Comparison of ENCODE assay signal across 8 cellular contexts in genomic region chr12:52082988-52083637, GRCh38. TPM values are rescaled to one million over a fixed set of nuclear protein-coding genes. Genes with fewer than 3 reads are reported as not detected.
DNase-seq lines count a peak whose midpoint lies in the region; ATAC-seq and TF ChIP-seq lines count a peak whose summit lies in the region.

No MANE protein-coding gene starts in this region.

- peak; percentile 81 for TF ChIP-seq CTCF in liver (IDR thresholded peaks at IDR 0.05; ENCODE audit: low read depth, low read length, missing input control)

- no peaks in the 10 kb centered on the region for H3K9me3 ChIP-seq in liver (ENCODE audit: control insufficient read depth in 4 of 4, low read length in 3 of 4)

- no peaks in the 10 kb centered on the region for H3K27me3 ChIP-seq in liver (ENCODE audit: control insufficient read depth in 4 of 4, insufficient read depth in 4 of 4, low read length in 3 of 4)

- H3K27ac ChIP-seq in liver (ENCODE audit: low read depth in 1 of 2, low read length in 2 of 2), result peak overlapping the region; percentile 80 to 81

- 38% methylated on average over 11 of the region's 11 CpGs for WGBS in liver

- H3K9ac ChIP-seq in liver (ENCODE audit: low read depth in 1 of 2, low read length in 2 of 2), result no peak overlapping the region

- H3K4me3 ChIP-seq in liver (ENCODE audit: low read depth in 1 of 3, low read length in 3 of 3), result no peak overlapping the region

- ATAC-seq in GM21723 (IDR thresholded peaks at IDR 0.05; ENCODE audit: unreplicated experiment), result no peak

- H3K36me3 ChIP-seq in liver (ENCODE audit: control insufficient read depth in 4 of 4, insufficient read depth in 3 of 4, low read depth in 1 of 4, low read length in 3 of 4), result peaks cover 0 to 9% (median 4%) of the 10 kb centered on the region in 4 donors

- DNase-seq in SHP77 (lab: John Stamatoyannopoulos, UW), result peak; percentile 56 to 70
- DNase-seq in SHP77 treated with DMSO at 0.1 percent for 48 hours (lab: John Stamatoyannopoulos, UW), result no peak
- DNase-seq in NCI-H2107 (lab: John Stamatoyannopoulos, UW), result peak; percentile 86
- DNase-seq in activated CD4-positive, alpha-beta T cell treated with anti-CD3 and anti-CD28 coated beads for 24 hours (ENCODE audit: low read depth in 2 of 2), result peak; percentile 50 to 56
- peak; percentile 54 for DNase-seq in central memory CD4-positive, alpha-beta T cell
- DNase-seq in stimulated activated CD8-positive, alpha-beta memory T cell treated with anti-CD3 and anti-CD28 coated beads, Interleukin-12 subunit alpha, Interleukin-12 subunit beta, amount 100 ng/mL, for 1 hour (ENCODE audit: low read depth), result peak; percentile 51

- TF ChIP-seq RAD21 in liver (IDR thresholded peaks at IDR 0.05), result peak; percentile 81 to 93

- peaks cover 8 to 43% (median 26%) of the 10 kb centered on the region in 4 donors for H3K4me1 ChIP-seq in liver (ENCODE audit: control insufficient read depth in 4 of 4, insufficient read depth in 4 of 4, low read length in 3 of 4)

TF ChIP-seq in liver, 16 proteins besides CTCF, POLR2A, EP300 and RAD21:
- TF ChIP-seq ATF3 (IDR thresholded peaks at IDR 0.05) (peak; percentile 31), TAF1 (conservative IDR thresholded peaks at IDR 0.05) (no peak), REST (IDR thresholded peaks at IDR 0.05) (no peak)

RNA-seq across cellular contexts. Expression of gene SMIM41, which starts 3.6 kb away (rescaled TPM):
- total RNA-seq in liver, result under 1 TPM in 1 of 2 donors, not detected in 1; 0.50 TPM
- under 1 TPM; 0.03 to 0.24 TPM for polyA plus RNA-seq in liver

RNA-seq across cellular contexts. Expression of gene ATG101, which starts 13.3 kb away (rescaled TPM):
- total RNA-seq in liver, result 10 to 100 TPM; 12.9 to 28.4 TPM
- polyA plus RNA-seq in liver, result 10 to 100 TPM; 30.5 to 31.8 TPM

RNA-seq across cellular contexts. Expression of gene NR4A1, which starts 31.9 kb away (rescaled TPM):
- total RNA-seq in liver, result 1 to 10 TPM in 1 of 2 donors, under 1 TPM in 1; 0.79 to 3.8 TPM
- polyA plus RNA-seq in liver, result 1 to 10 TPM; 3.0 to 5.8 TPM
